Comparison of ENCODE assay signal across 12 cellular contexts in genomic region chr13:29905845-29906244, GRCh38. TPM values are rescaled to one million over a fixed set of nuclear protein-coding genes. Genes with fewer than 3 reads are reported as not detected.
DNase-seq lines count a peak whose midpoint lies in the region; ATAC-seq and TF ChIP-seq lines count a peak whose summit lies in the region.
"Had no signal": no experiment of that assay in that cellular context is flagged by ENCODE, and none has a peak within 500 bp of the region (broad histone marks: within the 10 kb centered on the region; RNA-seq: fewer than 3 reads in every experiment).

No MANE protein-coding gene starts in this region.

- TF ChIP-seq CTCF in RWPE2 (IDR thresholded peaks at IDR 0.05; ENCODE audit: poor library complexity, severe bottlenecking) (no peak), gastroesophageal sphincter (IDR thresholded peaks at IDR 0.05) (no peak), coronary artery (IDR thresholded peaks at IDR 0.05) (no peak)

- peak overlapping the region; percentile 29 for H3K27ac ChIP-seq in RWPE2 (ENCODE audit: poor library complexity, severe bottlenecking)
- peak overlapping the region; percentile 23 to 65 (median 52) for H3K27ac ChIP-seq in gastroesophageal sphincter
- H3K27ac ChIP-seq in coronary artery: no peak overlapping the region
- H3K27ac ChIP-seq: brain microvascular endothelial cell, spleen had no signal

- no peaks in the 10 kb centered on the region for H3K27me3 ChIP-seq in RWPE2 (ENCODE audit: insufficient read depth, poor library complexity, severe bottlenecking)
- H3K27me3 ChIP-seq in gastroesophageal sphincter: no peaks in the 10 kb centered on the region
- H3K27me3 ChIP-seq: brain microvascular endothelial cell, spleen had no signal

- H3K9me3 ChIP-seq in RWPE2 (ENCODE audit: severe bottlenecking) (no peaks in the 10 kb centered on the region), gastroesophageal sphincter (no peaks in the 10 kb centered on the region)
- H3K9me3 ChIP-seq: HAP-1, spleen had no signal

- no peak for TF ChIP-seq EP300 in gastroesophageal sphincter (IDR thresholded peaks at IDR 0.05)

- H3K4me1 ChIP-seq in RWPE2 (ENCODE audit: insufficient read depth, poor library complexity, severe bottlenecking) (peaks cover 42% of the 10 kb centered on the region), gastroesophageal sphincter (peaks cover 0 to 33% (median 3%) of the 10 kb centered on the region in 3 donors)
- H3K4me1 ChIP-seq: HAP-1 had no signal

- 19 to 46% methylated on average over 2 of the region's 3 CpGs for WGBS in gastroesophageal sphincter (ENCODE audit: low coverage in 1 of 2), 2 donors

- DNase-seq in HT-29 (ENCODE audit: low spot score) (peak; percentile 37), RWPE2 (ENCODE audit: low spot score) (no peak), stromal cell of bone marrow (ENCODE audit: low read depth) (peak; percentile 47), C1 segment of cervical spinal cord (lab: John Stamatoyannopoulos, UW) (no peak), coronary artery (ENCODE audit: low spot score) (no peak), NCI-H774 (lab: John Stamatoyannopoulos, UW) (no peak)
- DNase-seq: brain microvascular endothelial cell, NCI-H2171 treated with DMSO at 0.1 percent for 48 hours, spleen, T-helper 17 cell had no signal

- H3K4me3 ChIP-seq in RWPE2 (ENCODE audit: severe bottlenecking) (no peak overlapping the region), gastroesophageal sphincter (no peak overlapping the region), coronary artery (no peak overlapping the region)
- H3K4me3 ChIP-seq: HAP-1, spleen had no signal

- no peaks in the 10 kb centered on the region for H3K36me3 ChIP-seq in RWPE2 (ENCODE audit: low read depth)
- no peaks in the 10 kb centered on the region for H3K36me3 ChIP-seq in gastroesophageal sphincter
- H3K36me3 ChIP-seq: brain microvascular endothelial cell, HAP-1, spleen had no signal

- ATAC-seq in RWPE2 (ENCODE audit: low read depth) (peak; percentile 49), gastroesophageal sphincter (peak; percentile 80)
- ATAC-seq: T-helper 17 cell had no signal

- TF ChIP-seq POLR2A in gastroesophageal sphincter (IDR thresholded peaks at IDR 0.05): no peak

RNA-seq across cellular contexts. Expression of gene UBL3, which starts 55.4 kb away (rescaled TPM):
- 19.8 and 21.8 TPM in 2 replicates for total RNA-seq in HT-29 (2014; rRNA removed; shearing (Covaris generic))
- total RNA-seq in gastroesophageal sphincter: 10 to 100 TPM; 36.7 to 46.7 (median 38.6) TPM

Comparison
In these comparisons a context has a peak if more than half of its experiments do, and no peak if none do; other contexts are left out.
1. DNase-seq: peak in HT-29 (single experiment) and stromal cell of bone marrow (single experiment); none in RWPE2 (single experiment), C1 segment of cervical spinal cord (0 of 14), coronary artery (single experiment) and NCI-H774 (single experiment).
2. H3K27ac ChIP-seq: peak in RWPE2 (single experiment) and gastroesophageal sphincter (4 of 4); none in coronary artery (0 of 2).